ENCODE assay signal across 8 cellular contexts in genomic region chr14:55128386-55129085, GRCh38. TPM values are rescaled to one million over a fixed set of nuclear protein-coding genes. Genes with fewer than 3 reads are reported as not detected.
DNase-seq lines count a peak whose midpoint lies in the region; ATAC-seq and TF ChIP-seq lines count a peak whose summit lies in the region.

No MANE protein-coding gene starts in this region.

- no peaks in the 10 kb centered on the region for H3K4me1 ChIP-seq in ES-I3 (ENCODE audit: insufficient read depth, low read length)
- peaks cover 68% of the 10 kb centered on the region for H3K4me1 ChIP-seq in SJSA1 (replicated peaks)
- no peaks in the 10 kb centered on the region for H3K4me1 ChIP-seq in psoas muscle

- ATAC-seq in psoas muscle (no peak), HG02970 (IDR thresholded peaks at IDR 0.05; ENCODE audit: low FRiP score, unreplicated experiment) (no peak)

- H3K36me3 ChIP-seq in ES-I3 (ENCODE audit: insufficient read depth, low read length) (no peaks in the 10 kb centered on the region), SJSA1 (peaks cover 27% of the 10 kb centered on the region), psoas muscle (ENCODE audit: insufficient read depth in 1 of 2, low read depth in 1 of 2) (no peaks in the 10 kb centered on the region)

- H3K4me3 ChIP-seq in SJSA1: peak overlapping the region; percentile 80
- H3K4me3 ChIP-seq in fibroblast of mammary gland (ENCODE audit: control insufficient read depth, low read depth, low read length): peak overlapping the region; percentile 35
- H3K4me3 ChIP-seq in psoas muscle: peak overlapping the region; percentile 79

- H3K9me3 ChIP-seq in ES-I3 (ENCODE audit: control insufficient read depth, insufficient read depth, low read length) (no peaks in the 10 kb centered on the region; the same call in 1 of the 2 replicates), SJSA1 (replicated peaks) (no peaks in the 10 kb centered on the region), psoas muscle (no peaks in the 10 kb centered on the region)

- H3K9ac ChIP-seq in ES-I3 (ENCODE audit: low read depth, low read length): peak overlapping the region; percentile 64; the same call in 1 of the 2 replicates

- H3K27ac ChIP-seq in SJSA1 (peak overlapping the region; percentile 66), psoas muscle (peak overlapping the region; percentile 81)

- intact Hi-C loops in psoas muscle (cut with DNase I): loop anchor here in 1 of 2 donors (5.0 kb wide), 1 partner anchor 36 kb away; no protein-coding TSS in a partner anchor

- WGBS in psoas muscle, 3 donors: 21 to 27% (median 21%) methylated on average over 19 to 20 of the region's 20 CpGs

- DNase-seq in SJSA1 (ENCODE audit: low read depth in 1 of 2, low spot score in 2 of 2) (no peak), fibroblast of mammary gland (ENCODE audit: low read depth) (no peak), psoas muscle (no peak), DMS153 treated with DMSO at 0.1 percent for 48 hours (lab: John Stamatoyannopoulos, UW; ENCODE audit: unreplicated experiment) (no peak), anterior cingulate cortex (lab: John Stamatoyannopoulos, UW) (no peak)
- no peak for DNase-seq in effector CD8-positive, alpha-beta T cell (lab: John Stamatoyannopoulos, UW)

- H3K27me3 ChIP-seq in SJSA1 (replicated peaks): no peaks in the 10 kb centered on the region
- H3K27me3 ChIP-seq in psoas muscle (ENCODE audit: insufficient read depth in 3 of 3, low read length in 2 of 3): peaks cover 0 to 1% (median 0%) of the 10 kb centered on the region in 3 donors

- TF ChIP-seq CTCF in fibroblast of mammary gland (conservative IDR thresholded peaks at IDR 0.05; ENCODE audit: control insufficient read depth, insufficient read depth, low read depth, low read length) (no peak), psoas muscle (IDR thresholded peaks at IDR 0.05) (no peak)

RNA-seq across cellular contexts. Expression of gene LGALS3, which starts 0.5 kb away (rescaled TPM):
- 179 and 310 TPM in 2 replicates for total RNA-seq in SJSA1 (2014; rRNA removed; shearing (Covaris generic))
- total RNA-seq in psoas muscle: 10 to 100 TPM; 27.7 to 44.7 (median 38.4) TPM
- 10 to 100 TPM; 45.2 to 71.4 (median 48.6) TPM for polyA plus RNA-seq in psoas muscle
